8 cellular contexts compared by ENCODE assay signal in the genomic region with DNA sequence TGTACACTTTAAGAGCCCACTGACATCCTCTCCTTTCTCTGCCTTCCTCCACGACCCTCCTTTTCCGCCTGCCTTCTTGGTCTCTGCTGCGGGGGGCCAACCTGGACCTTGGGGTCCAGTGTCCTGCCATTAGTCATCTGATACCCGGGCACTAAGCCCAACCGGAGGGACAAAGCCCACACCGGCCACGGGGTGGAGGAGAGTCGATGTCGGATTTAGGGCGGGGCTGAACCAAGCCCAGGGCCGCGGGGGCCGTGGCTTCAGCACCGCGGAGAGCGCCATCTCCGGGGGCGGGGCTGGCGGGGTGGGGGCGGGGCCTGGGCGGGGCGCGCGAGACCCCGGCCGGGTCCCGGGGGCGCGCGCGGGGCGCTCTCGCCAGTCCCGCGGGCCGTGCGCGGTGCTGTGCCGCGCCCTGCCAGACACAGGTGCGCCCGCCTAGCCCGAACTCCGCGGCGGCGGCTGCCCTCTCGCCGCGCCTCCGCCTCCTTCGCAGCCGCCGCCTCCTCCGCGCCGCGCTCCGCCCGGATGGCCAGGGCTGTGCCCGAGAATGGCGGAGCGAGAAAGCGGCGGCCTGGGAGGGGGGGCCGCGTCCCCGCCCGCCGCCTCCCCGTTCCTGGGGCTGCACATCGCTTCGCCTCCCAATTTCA.
DNase-seq lines count a peak whose midpoint lies in the region; ATAC-seq and TF ChIP-seq lines count a peak whose summit lies in the region.

A gene (plus strand): TSS at position 378 of the 647 bp plus-strand sequence. CDS start 170 bp downstream, at position 548.

- H3K27me3 ChIP-seq in effector memory CD4-positive, alpha-beta T cell (replicated peaks; ENCODE audit: control insufficient read depth, insufficient read depth, low read length, poor library complexity, severe bottlenecking), result no peaks in the 10 kb centered on the region

- peak; percentile 89 for DNase-seq in GM10266 (ENCODE audit: extremely low spot score)
- peak; percentile 6 for DNase-seq in NCI-H510A treated with DMSO at 0.1 percent for 48 hours (lab: John Stamatoyannopoulos, UW)
- DNase-seq in activated CD4-positive, alpha-beta T cell treated with anti-CD3 and anti-CD28 coated beads, Interleukin-2, amount 50 U/mL, for 48 hours, result peak; percentile 46 to 54
- peak; percentile 31 to 41 (median 33) for DNase-seq in effector memory CD4-positive, alpha-beta T cell
- peak; percentile 39 for DNase-seq in midbrain (lab: John Stamatoyannopoulos, UW)
- DNase-seq in stimulated activated CD8-positive, alpha-beta memory T cell treated with anti-CD3 and anti-CD28 coated beads, Interleukin-7, amount 100 ng/mL, for 1 hour (ENCODE audit: low read depth in 2 of 2), result peak; percentile 13 to 29

- ATAC-seq in HG02884 (IDR thresholded peaks at IDR 0.05; ENCODE audit: unreplicated experiment), result peak; percentile 62
- ATAC-seq in GM21526 (IDR thresholded peaks at IDR 0.05; ENCODE audit: low FRiP score, unreplicated experiment), result no peak

- peak within 1 kb of the TSS; percentile 52 for H3K4me3 ChIP-seq in effector memory CD4-positive, alpha-beta T cell (ENCODE audit: insufficient read depth, low read depth, low read length, poor library complexity, severe bottlenecking)

- H3K36me3 ChIP-seq in effector memory CD4-positive, alpha-beta T cell (ENCODE audit: control insufficient read depth, insufficient read depth, low read length), result peaks cover 15% of the 10 kb centered on the region

- peaks cover 11% of the 10 kb centered on the region for H3K4me1 ChIP-seq in effector memory CD4-positive, alpha-beta T cell (ENCODE audit: control insufficient read depth, insufficient read depth, low read length, poor library complexity, severe bottlenecking)

- H3K9me3 ChIP-seq in effector memory CD4-positive, alpha-beta T cell (ENCODE audit: control insufficient read depth, low read length), result no peaks in the 10 kb centered on the region

- TF ChIP-seq CTCF in GM10266 (IDR thresholded peaks at IDR 0.05; ENCODE audit: control insufficient read depth, insufficient read depth, low read depth, missing control alignments), result no peak

- no peak within 1 kb of the TSS for H3K27ac ChIP-seq in effector memory CD4-positive, alpha-beta T cell (ENCODE audit: insufficient read depth, low read length, poor library complexity, severe bottlenecking)

Comparison
In these comparisons a context has a peak if more than half of its experiments do, and no peak if none do; other contexts are left out.
1. DNase-seq: peak in every context shown above with its lines; median percentile 89 in GM10266; 50 in activated CD4-positive, alpha-beta T cell treated with anti-CD3 and anti-CD28 coated beads, Interleukin-2, amount 50 U/mL, for 48 hours; 39 in midbrain; 33 in effector memory CD4-positive, alpha-beta T cell; 21 in stimulated activated CD8-positive, alpha-beta memory T cell treated with anti-CD3 and anti-CD28 coated beads, Interleukin-7, amount 100 ng/mL, for 1 hour; 6 in NCI-H510A treated with DMSO at 0.1 percent for 48 hours.